Comparison of ENCODE assay signal across 1 cellular context in the genomic region with DNA sequence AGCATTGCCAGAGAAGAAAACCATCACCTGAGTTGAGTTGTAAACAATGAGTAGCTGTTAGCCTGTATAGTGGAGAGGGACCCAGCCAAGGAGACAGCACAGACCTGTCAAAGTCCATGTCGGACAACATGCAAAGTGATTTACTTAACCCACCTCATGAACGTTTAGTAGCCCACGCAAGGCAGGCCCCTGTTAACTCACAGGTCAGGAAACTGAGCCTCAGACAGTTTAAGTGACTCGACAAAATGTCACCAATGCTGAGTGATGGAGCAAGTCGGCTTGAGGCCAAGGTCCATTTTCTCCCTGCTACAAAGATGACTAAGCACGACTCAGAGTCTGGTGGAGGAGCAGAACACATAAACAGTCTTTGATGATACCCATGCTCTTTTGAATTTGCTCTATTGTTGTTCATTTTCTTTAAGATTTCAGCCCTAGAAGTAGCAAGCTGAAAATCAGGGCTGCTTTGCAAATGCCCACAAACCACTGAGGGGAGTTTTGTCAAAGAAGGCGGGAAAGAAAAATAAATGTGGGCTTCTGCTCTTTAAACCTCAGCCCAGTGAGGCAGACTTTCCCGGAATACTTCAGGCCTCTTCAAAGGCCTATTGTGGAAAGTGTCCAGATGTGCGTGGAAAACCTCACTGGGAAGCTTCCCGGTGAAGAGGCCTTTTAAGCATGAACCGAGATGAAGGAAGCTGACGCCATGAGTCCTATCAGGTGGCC.
TF ChIP-seq lines count a peak whose summit lies in the region.

No MANE protein-coding gene starts in this region.

TF ChIP-seq in H1, 55 proteins besides CTCF, POLR2A, EP300 and RAD21:
- TF ChIP-seq, protein P1, sequence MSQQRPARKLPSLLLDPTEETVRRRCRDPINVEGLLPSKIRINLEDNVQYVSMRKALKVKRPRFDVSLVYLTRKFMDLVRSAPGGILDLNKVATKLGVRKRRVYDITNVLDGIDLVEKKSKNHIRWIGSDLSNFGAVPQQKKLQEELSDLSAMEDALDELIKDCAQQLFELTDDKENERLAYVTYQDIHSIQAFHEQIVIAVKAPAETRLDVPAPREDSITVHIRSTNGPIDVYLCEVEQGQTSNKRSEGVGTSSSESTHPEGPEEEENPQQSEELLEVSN (IDR thresholded peaks at IDR 0.05), result peak; percentile 55; the same call in 1 of the 2 replicates
- TF ChIP-seq SRF (IDR thresholded peaks at IDR 0.05; ENCODE audit: low read depth, low read length) (no peak), BACH1 (IDR thresholded peaks at IDR 0.05; ENCODE audit: low read length) (peak; percentile 77), MAFK (IDR thresholded peaks at IDR 0.05; ENCODE audit: low read depth, low read length) (peak; percentile 20; the same call in 1 of the 2 replicates)
